8 cellular contexts compared by ENCODE assay signal in genomic region chr11:124402326-124402922, GRCh38. TPM values are rescaled to one million over a fixed set of nuclear protein-coding genes. Genes with fewer than 3 reads are reported as not detected.
DNase-seq lines count a peak whose midpoint lies in the region; ATAC-seq and TF ChIP-seq lines count a peak whose summit lies in the region.

No MANE protein-coding gene starts in this region.

- no peaks in the 10 kb centered on the region for H3K79me2 ChIP-seq in DND-41 (ENCODE audit: insufficient read depth, low read length)

- no peak overlapping the region for H3K9ac ChIP-seq in DND-41 (ENCODE audit: low read depth, low read length)

- DNase-seq in DND-41, result peak; percentile 55
- DNase-seq in RPMI7951 (ENCODE audit: low read depth), result peak; percentile 69
- peak; percentile 88 for DNase-seq in astrocyte of the spinal cord (ENCODE audit: low read depth, low spot score)
- peak; percentile 62 for DNase-seq in iPS-NIHi7 (ENCODE audit: extremely low spot score)
- peak in 3 of 4 experiments; percentile 12 to 36 (median 20) for DNase-seq in stimulated activated CD4-positive, alpha-beta T cell treated with anti-CD3 and anti-CD28 coated beads, Interleukin-1b, Interleukin-23, amount 100 ng/mL, for 24 hours (ENCODE audit: low read depth in 4 of 4, low spot score in 1 of 4)
- no peak for DNase-seq in NCI-H2107 treated with DMSO at 0.1 percent for 48 hours (lab: John Stamatoyannopoulos, UW; ENCODE audit: unreplicated experiment)

- H3K4me1 ChIP-seq in DND-41 (ENCODE audit: insufficient read depth, low read length), result no peaks in the 10 kb centered on the region

- no peaks in the 10 kb centered on the region for H4K20me1 ChIP-seq in DND-41 (ENCODE audit: insufficient read depth, low read length)

- peaks cover 3% of the 10 kb centered on the region for H3K27me3 ChIP-seq in DND-41 (ENCODE audit: insufficient read depth, low read length, poor library complexity)

- H2AFZ ChIP-seq in DND-41 (ENCODE audit: low read depth, low read length), result no peak overlapping the region

- H3K36me3 ChIP-seq in DND-41 (ENCODE audit: insufficient read depth, low read length), result no peaks in the 10 kb centered on the region

- no peaks in the 10 kb centered on the region for H3K9me3 ChIP-seq in DND-41 (ENCODE audit: insufficient read depth, low read length, severe bottlenecking)

- ATAC-seq in DND-41 (ENCODE audit: insufficient read depth, low read depth) (peak; percentile 78), GM19043 (IDR thresholded peaks at IDR 0.05; ENCODE audit: low read depth, unreplicated experiment) (peak; percentile 87), HG03280 (IDR thresholded peaks at IDR 0.05; ENCODE audit: unreplicated experiment) (peak; percentile 89)

- no peak overlapping the region for H3K4me2 ChIP-seq in DND-41 (ENCODE audit: insufficient read depth, low read length)

- peak; percentile 78 for TF ChIP-seq CTCF in DND-41 (IDR thresholded peaks at IDR 0.05; ENCODE audit: borderline replicate concordance, extremely low read depth, low read length, poor library complexity, severe bottlenecking)
- TF ChIP-seq CTCF in astrocyte of the spinal cord (IDR thresholded peaks at IDR 0.05; ENCODE audit: low read depth, low read length), result peak; percentile 88

- H3K4me3 ChIP-seq in DND-41 (ENCODE audit: low read depth in 1 of 2, low read length in 2 of 2) (no peak overlapping the region), astrocyte of the spinal cord (ENCODE audit: low read depth, low read length) (no peak overlapping the region)

- no peak overlapping the region for H3K27ac ChIP-seq in DND-41 (ENCODE audit: low read length)

- in situ Hi-C loops in astrocyte of the spinal cord (cut with HindIII; ENCODE audit: low sequenced_read_pairs), result no loop called here

RNA-seq across cellular contexts. Expression of gene OR8B3, which starts 3.6 kb away (rescaled TPM):
- not detected in 2 replicates for total RNA-seq in RPMI7951 (2014; rRNA removed; shearing (Covaris generic))

RNA-seq across cellular contexts. Expression of gene OR8B2, which starts 18.1 kb away (rescaled TPM):
- not detected in 2 replicates for total RNA-seq in RPMI7951 (2014; rRNA removed; shearing (Covaris generic))

RNA-seq across cellular contexts. Expression of gene OR8B4, which starts 22.2 kb away (rescaled TPM):
- total RNA-seq in RPMI7951 (2014; rRNA removed; shearing (Covaris generic)), result not detected in 2 replicates

RNA-seq across cellular contexts. Expression of gene OR8B8, which starts 43.1 kb away (rescaled TPM):
- total RNA-seq in RPMI7951 (2014; rRNA removed; shearing (Covaris generic)), result not detected in 2 replicates
